4 cellular contexts compared by ENCODE assay signal in genomic region chr17:6343736-6344135, GRCh38.
"Had no signal": no experiment of that assay in that cellular context is flagged by ENCODE, and none has a peak within 500 bp of the region (broad histone marks: within the 10 kb centered on the region; RNA-seq: fewer than 3 reads in every experiment).

No MANE protein-coding gene starts in this region.

- H3K27ac Mint-ChIP-seq: GM23338, H9 had no signal

- ATAC-seq: GM23338 had no signal

- H3K9me3 Mint-ChIP-seq: GM23338, H9 had no signal

- H3K4me3 Mint-ChIP-seq: GM23338, H9 had no signal

- DNase-seq: HCEC 1CT, IMR-90 had no signal
